Comparison of ENCODE assay signal across 8 cellular contexts in the genomic region with DNA sequence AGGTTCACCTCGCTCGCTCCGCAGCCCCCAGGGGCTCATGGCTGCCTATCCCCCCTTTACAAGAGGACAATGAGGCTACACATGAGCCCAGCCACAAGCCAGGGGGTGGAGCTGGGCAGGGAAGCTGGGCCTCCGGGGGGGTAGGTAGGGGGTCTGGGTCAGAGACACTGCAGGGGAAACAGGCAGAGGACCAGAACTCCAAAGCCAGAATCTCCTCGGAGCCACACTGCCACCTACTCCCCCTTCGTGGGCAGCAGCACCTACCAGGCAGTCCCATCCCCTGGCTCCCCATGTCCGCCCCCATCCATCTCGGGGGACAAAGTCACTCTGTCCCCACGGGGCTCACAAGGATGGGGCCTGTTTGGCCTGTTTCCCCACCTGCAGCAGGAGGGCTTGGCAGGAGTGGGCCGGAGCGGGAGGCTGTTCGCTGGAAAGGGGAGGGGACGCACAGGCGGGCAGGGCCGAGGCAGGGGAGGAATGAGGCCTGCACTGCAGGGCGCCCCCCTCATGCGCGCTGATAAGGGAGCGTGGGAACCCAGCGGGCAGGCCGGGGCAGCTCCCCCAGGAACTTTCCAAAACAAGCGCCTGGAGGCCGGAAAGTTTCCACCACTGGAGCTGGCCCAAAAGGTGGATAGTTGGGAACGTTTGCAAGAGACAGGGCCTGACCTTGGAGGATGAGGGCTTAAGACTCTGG. TPM values are rescaled to one million over a fixed set of nuclear protein-coding genes. Genes with fewer than 3 reads are reported as not detected.
A peak's percentile ranks its signal among the peaks of the same experiment; 100 is the strongest.
DNase-seq lines count a peak whose midpoint lies in the region; ATAC-seq, FAIRE-seq and TF ChIP-seq lines count a peak whose summit lies in the region.

No MANE protein-coding gene starts in this region.

- peaks cover 0 to 3% (median 0%) of the 10 kb centered on the region in 7 donors for H3K9me3 Mint-ChIP-seq in CD4-positive, CD25-positive, alpha-beta regulatory T cell

- peak overlapping the region in 2 of 3 donors; percentile 26 to 73 for H3K27ac Mint-ChIP-seq in CD4-positive, CD25-positive, alpha-beta regulatory T cell

- ATAC-seq in CD4-positive, CD25-positive, alpha-beta regulatory T cell (ENCODE audit: low read depth in 2 of 2), result no peak
- peak; percentile 15 for ATAC-seq in Panc1

- peaks cover 5% of the 10 kb centered on the region for H3K36me3 Mint-ChIP-seq in CD4-positive, CD25-positive, alpha-beta regulatory T cell

- no peak for TF ChIP-seq POLR2A in esophagus muscularis mucosa (IDR thresholded peaks at IDR 0.05; ENCODE audit: low read depth)

- POLR2A ChIA-PET in Panc1 (lab: Charles Lee), result no interaction called here

- H3K27me3 Mint-ChIP-seq in CD4-positive, CD25-positive, alpha-beta regulatory T cell, result no peaks in the 10 kb centered on the region

- no peaks in the 10 kb centered on the region for H3K36me3 ChIP-seq in CD4-positive, CD25-positive, alpha-beta regulatory T cell (ENCODE audit: control insufficient read depth, insufficient read depth, low read length)
- H3K36me3 ChIP-seq in Panc1 (ENCODE audit: control insufficient read depth, insufficient read depth, low read length) (no peaks in the 10 kb centered on the region), esophagus muscularis mucosa (peaks cover under 1 to 22% (median 19%) of the 10 kb centered on the region in 4 donors), osteoblast (ENCODE audit: insufficient read depth, low read length) (peaks cover 15% of the 10 kb centered on the region)

- TF ChIP-seq CTCF in Panc1 (IDR thresholded peaks at IDR 0.05), result no peak; the same call in 1 of the 2 replicates
- no peak for TF ChIP-seq CTCF in esophagus muscularis mucosa (IDR thresholded peaks at IDR 0.05)
- no peak for TF ChIP-seq CTCF in osteoblast (IDR thresholded peaks at IDR 0.05; ENCODE audit: extremely low read depth, low read depth, low read length)

- no peak overlapping the region for H3K4me3 ChIP-seq in CD4-positive, CD25-positive, alpha-beta regulatory T cell (ENCODE audit: low read depth, low read length)
- H3K4me3 ChIP-seq in Panc1 (ENCODE audit: low read depth in 2 of 2, low read length in 2 of 2) (peak overlapping the region; percentile 42 to 65), esophagus muscularis mucosa (peak overlapping the region; percentile 54 to 78 (median 58)), osteoblast (ENCODE audit: insufficient read depth, low read length) (peak overlapping the region; percentile 68)

- no peak for DNase-seq in CD4-positive, CD25-positive, alpha-beta regulatory T cell
- DNase-seq in Panc1 (ENCODE audit: low read depth, low spot score) (no peak), esophagus muscularis mucosa (ENCODE audit: extremely low spot score) (no peak), osteoblast (ENCODE audit: insufficient read length, low spot score, missing footprints) (peak; percentile 94), G401 (ENCODE audit: low spot score) (no peak), frontal cortex (ENCODE audit: low spot score in 2 of 2) (no peak), GOT3 (lab: John Stamatoyannopoulos, UW) (no peak), DMS153 (lab: John Stamatoyannopoulos, UW) (no peak)

- H3K79me2 ChIP-seq in osteoblast (ENCODE audit: insufficient read depth, low read length), result no peaks in the 10 kb centered on the region

- H3K9me3 ChIP-seq in CD4-positive, CD25-positive, alpha-beta regulatory T cell (ENCODE audit: control insufficient read depth in 2 of 2, low read length in 2 of 2), result no peaks in the 10 kb centered on the region
- no peaks in the 10 kb centered on the region for H3K9me3 ChIP-seq in Panc1 (ENCODE audit: control insufficient read depth, insufficient read depth, low read depth, low read length)
- no peaks in the 10 kb centered on the region for H3K9me3 ChIP-seq in esophagus muscularis mucosa
- no peaks in the 10 kb centered on the region for H3K9me3 ChIP-seq in osteoblast (ENCODE audit: low read depth, low read length)

- CTCF ChIA-PET in Panc1 (lab: Charles Lee), result no interaction called here

- intact Hi-C loops in Panc1 (cut with micrococcal nuclease; ENCODE audit: unreplicated experiment), result no loop called here
- intact Hi-C loops in esophagus muscularis mucosa (cut with DNase I), result no loop called here

- H3K4me1 Mint-ChIP-seq in CD4-positive, CD25-positive, alpha-beta regulatory T cell, result peaks cover 4 to 50% (median 15%) of the 10 kb centered on the region in 4 donors

- FAIRE-seq in frontal cortex (lab: Jason Lieb, UNC), result no peak

- peaks cover 35% of the 10 kb centered on the region for H3K4me1 ChIP-seq in CD4-positive, CD25-positive, alpha-beta regulatory T cell (ENCODE audit: control insufficient read depth, insufficient read depth, low read length, poor library complexity, severe bottlenecking)
- H3K4me1 ChIP-seq in Panc1 (ENCODE audit: control insufficient read depth, insufficient read depth, low read length) (peaks cover 38% of the 10 kb centered on the region), esophagus muscularis mucosa (peaks cover 25 to 61% (median 52%) of the 10 kb centered on the region in 4 donors), osteoblast (ENCODE audit: insufficient read depth, low read length) (peaks cover 22% of the 10 kb centered on the region)

- in situ Hi-C loops in Panc1 (cut with HindIII; ENCODE audit: low pct_unique_long_range_greater_than_20kb, low sequenced_read_pairs), result no loop called here
- in situ Hi-C loops in G401 (cut with HindIII; ENCODE audit: low sequenced_read_pairs), result no loop called here

- H3K27ac ChIP-seq in CD4-positive, CD25-positive, alpha-beta regulatory T cell (ENCODE audit: insufficient read depth, low read length, poor library complexity, severe bottlenecking), result no peak overlapping the region
- peak overlapping the region; percentile 88 for H3K27ac ChIP-seq in Panc1 (ENCODE audit: low read length)
- peak overlapping the region; percentile 68 to 86 (median 75) for H3K27ac ChIP-seq in esophagus muscularis mucosa (replicated peaks in 1 of 4)
- H3K27ac ChIP-seq in osteoblast (ENCODE audit: low read depth, low read length), result no peak overlapping the region

- 54% methylated on average over 10 of the region's 24 CpGs for WGBS in esophagus muscularis mucosa

- H4K20me1 ChIP-seq in osteoblast (ENCODE audit: insufficient read depth, low read length), result peaks cover 37% of the 10 kb centered on the region

- BruUV-seq in Panc1 (replicated peaks; lab: Mats Ljungman, UMichigan), result no TSS peak

- no peaks in the 10 kb centered on the region for H3K27me3 ChIP-seq in CD4-positive, CD25-positive, alpha-beta regulatory T cell (ENCODE audit: control insufficient read depth, insufficient read depth, low read length)
- H3K27me3 ChIP-seq in Panc1 (ENCODE audit: control insufficient read depth, insufficient read depth, low read length) (no peaks in the 10 kb centered on the region), esophagus muscularis mucosa (no peaks in the 10 kb centered on the region), osteoblast (ENCODE audit: insufficient read depth, low read length) (no peaks in the 10 kb centered on the region)

- H3K4me2 ChIP-seq in osteoblast (ENCODE audit: insufficient read depth, low read length), result peak overlapping the region; percentile 77

- peak overlapping the region in 3 of 4 donors; percentile 46 to 70 (median 68) for H3K4me3 Mint-ChIP-seq in CD4-positive, CD25-positive, alpha-beta regulatory T cell

- no peak for TF ChIP-seq EP300 in esophagus muscularis mucosa (IDR thresholded peaks at IDR 0.05)

- no peak overlapping the region for H2AFZ ChIP-seq in osteoblast (ENCODE audit: low read length)

RNA-seq across cellular contexts. Expression of a gene that starts 0.5 kb away (rescaled TPM):
- total RNA-seq in CD4-positive, CD25-positive, alpha-beta regulatory T cell, result 26.2 TPM
- 10 to 100 TPM; 11.3 to 26.0 (median 21.4) TPM for polyA plus RNA-seq in CD4-positive, CD25-positive, alpha-beta regulatory T cell
- total RNA-seq in Panc1 (2021; ENCODE audit: unreplicated experiment) (351 TPM), esophagus muscularis mucosa (10 to 100 TPM; 15.8 to 38.9 (median 26.2) TPM), osteoblast (7.7 and 8.0 TPM in 2 replicates), frontal cortex (62.8 TPM)
- polyA plus RNA-seq in Panc1 (2012; ENCODE audit: insufficient read length), result 540 TPM
- total RNA-seq in G401 (2014; rRNA removed; shearing (Covaris generic)), result 251 and 359 TPM in 2 replicates

RNA-seq across cellular contexts. Expression of a gene that starts 19.3 kb away (rescaled TPM):
- 97.9 TPM for total RNA-seq in CD4-positive, CD25-positive, alpha-beta regulatory T cell
- polyA plus RNA-seq in CD4-positive, CD25-positive, alpha-beta regulatory T cell, result 10 to 100 TPM; 47.3 to 84.0 (median 65.6) TPM
- 128 TPM for total RNA-seq in Panc1 (2021; ENCODE audit: unreplicated experiment)
- polyA plus RNA-seq in Panc1 (2012; ENCODE audit: insufficient read length), result 185 TPM
- total RNA-seq in esophagus muscularis mucosa, result 100 to 1,000 TPM in 1 of 4 donors, 10 to 100 TPM in 3; 53.2 to 109 (median 77.8) TPM
- total RNA-seq in osteoblast, result 77.8 and 90.8 TPM in 2 replicates
- 272 and 351 TPM in 2 replicates for total RNA-seq in G401 (2014; rRNA removed; shearing (Covaris generic))
- total RNA-seq in frontal cortex, result 69.3 TPM

RNA-seq across cellular contexts. Expression of a gene that starts 41.1 kb away (rescaled TPM):
- total RNA-seq in CD4-positive, CD25-positive, alpha-beta regulatory T cell, result not detected
- polyA plus RNA-seq in CD4-positive, CD25-positive, alpha-beta regulatory T cell, result under 1 TPM in 3 of 4 donors, not detected in 1; 0.09 to 0.79 (median 0.25) TPM
- total RNA-seq in Panc1 (2021; ENCODE audit: unreplicated experiment) (0.15 TPM), esophagus muscularis mucosa (10 to 100 TPM in 1 of 4 donors, 1 to 10 TPM in 3; 5.8 to 20.4 (median 7.0) TPM), osteoblast (0.88 and 1.1 TPM in 2 replicates), frontal cortex (0.41 TPM)
- 0.15 TPM for polyA plus RNA-seq in Panc1 (2012; ENCODE audit: insufficient read length)
- not detected in 2 replicates for total RNA-seq in G401 (2014; rRNA removed; shearing (Covaris generic))

RNA-seq across cellular contexts. Expression of a gene that starts 52.5 kb away (rescaled TPM):
- not detected for total RNA-seq in CD4-positive, CD25-positive, alpha-beta regulatory T cell
- not detected for polyA plus RNA-seq in CD4-positive, CD25-positive, alpha-beta regulatory T cell
- total RNA-seq in Panc1 (2021; ENCODE audit: unreplicated experiment) (335 TPM), esophagus muscularis mucosa (1 to 10 TPM; 1.6 to 5.6 (median 3.8) TPM), osteoblast (61.6 and 74.2 TPM in 2 replicates), frontal cortex (not detected)
- polyA plus RNA-seq in Panc1 (2012; ENCODE audit: insufficient read length), result 712 TPM
- total RNA-seq in G401 (2014; rRNA removed; shearing (Covaris generic)), result 143 and 217 TPM in 2 replicates

Comparison
In these comparisons a context has a peak if more than half of its experiments do, and no peak if none do; other contexts are left out.
1. H3K27ac ChIP-seq: peak in Panc1 (single experiment) and esophagus muscularis mucosa (4 of 4); none in CD4-positive, CD25-positive, alpha-beta regulatory T cell (single experiment) and osteoblast (single experiment).